Comparison of ENCODE assay signal across 1 cellular context in the genomic region with DNA sequence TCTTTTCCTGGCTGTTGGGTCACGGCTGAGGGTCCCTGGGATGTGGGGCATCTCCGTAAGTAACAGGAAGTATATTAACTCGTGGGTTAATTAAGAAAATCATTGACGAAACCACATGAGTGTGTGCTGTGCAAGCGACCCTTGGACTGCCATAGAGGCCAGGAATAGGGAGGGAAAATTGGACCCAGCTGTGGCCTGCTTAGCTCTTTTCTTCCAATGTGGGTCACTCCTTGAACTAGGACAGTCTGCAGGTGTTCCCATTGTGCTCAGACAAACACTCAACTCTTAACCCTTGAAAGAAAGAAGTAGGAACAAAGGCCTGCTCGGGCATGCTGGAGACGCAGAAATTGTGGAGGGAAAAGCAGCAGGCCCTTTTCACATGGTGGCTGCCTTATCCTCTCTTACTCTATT.
TF ChIP-seq lines count a peak whose summit lies in the region.

No MANE protein-coding gene starts in this region.

TF ChIP-seq in HepG2, 621 proteins besides CTCF, POLR2A, EP300 and RAD21 (continued from another document and continues in another):
- TF ChIP-seq, protein P1, sequence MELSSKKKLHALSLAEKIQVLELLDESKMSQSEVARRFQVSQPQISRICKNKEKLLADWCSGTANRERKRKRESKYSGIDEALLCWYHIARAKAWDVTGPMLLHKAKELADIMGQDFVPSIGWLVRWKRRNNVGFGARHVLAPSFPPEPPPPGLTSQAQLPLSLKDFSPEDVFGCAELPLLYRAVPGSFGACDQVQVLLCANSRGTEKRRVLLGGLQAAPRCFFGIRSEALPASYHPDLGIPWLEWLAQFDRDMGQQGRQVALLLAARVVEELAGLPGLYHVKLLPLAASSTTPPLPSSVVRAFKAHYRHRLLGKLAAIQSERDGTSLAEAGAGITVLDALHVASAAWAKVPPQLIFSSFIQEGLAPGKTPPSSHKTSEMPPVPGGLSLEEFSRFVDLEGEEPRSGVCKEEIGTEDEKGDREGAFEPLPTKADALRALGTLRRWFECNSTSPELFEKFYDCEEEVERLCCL (CRISPR knock-in tag; IDR thresholded peaks at IDR 0.05; ENCODE audit: borderline replicate concordance), result no peak
- no peak for TF ChIP-seq FIP1L1 (IDR thresholded peaks at IDR 0.05; ENCODE audit: borderline replicate concordance, insufficient read depth, low read depth, low read length)
- no peak for TF ChIP-seq TCF7L2 (IDR thresholded peaks at IDR 0.05; ENCODE audit: low read depth, low read length)
- TF ChIP-seq ZNF451 (CRISPR knock-in tag; IDR thresholded peaks at IDR 0.05), result no peak
- TF ChIP-seq, protein P2, sequence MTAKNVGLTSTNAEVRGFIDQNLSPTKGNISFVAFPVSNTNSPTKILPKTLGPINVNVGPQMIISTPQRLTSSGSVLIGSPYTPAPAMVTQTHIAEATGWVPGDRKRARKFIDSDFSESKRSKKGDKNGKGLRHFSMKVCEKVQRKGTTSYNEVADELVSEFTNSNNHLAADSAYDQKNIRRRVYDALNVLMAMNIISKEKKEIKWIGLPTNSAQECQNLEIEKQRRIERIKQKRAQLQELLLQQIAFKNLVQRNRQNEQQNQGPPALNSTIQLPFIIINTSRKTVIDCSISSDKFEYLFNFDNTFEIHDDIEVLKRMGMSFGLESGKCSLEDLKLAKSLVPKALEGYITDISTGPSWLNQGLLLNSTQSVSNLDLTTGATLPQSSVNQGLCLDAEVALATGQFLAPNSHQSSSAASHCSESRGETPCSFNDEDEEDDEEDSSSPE (CRISPR knock-in tag; IDR thresholded peaks at IDR 0.05), result peak; percentile 43; the same call in 1 of the 2 replicates
- no peak for TF ChIP-seq FOXM1 (CRISPR knock-in tag; IDR thresholded peaks at IDR 0.05)
- TF ChIP-seq U2AF2 (IDR thresholded peaks at IDR 0.05; ENCODE audit: low read depth, low read length), result no peak
- TF ChIP-seq ZNF550 (CRISPR knock-in tag; IDR thresholded peaks at IDR 0.05; ENCODE audit: borderline replicate concordance), result no peak
- no peak for TF ChIP-seq GFI1 (CRISPR knock-in tag; IDR thresholded peaks at IDR 0.05; ENCODE audit: borderline replicate concordance)
- TF ChIP-seq, protein P3, sequence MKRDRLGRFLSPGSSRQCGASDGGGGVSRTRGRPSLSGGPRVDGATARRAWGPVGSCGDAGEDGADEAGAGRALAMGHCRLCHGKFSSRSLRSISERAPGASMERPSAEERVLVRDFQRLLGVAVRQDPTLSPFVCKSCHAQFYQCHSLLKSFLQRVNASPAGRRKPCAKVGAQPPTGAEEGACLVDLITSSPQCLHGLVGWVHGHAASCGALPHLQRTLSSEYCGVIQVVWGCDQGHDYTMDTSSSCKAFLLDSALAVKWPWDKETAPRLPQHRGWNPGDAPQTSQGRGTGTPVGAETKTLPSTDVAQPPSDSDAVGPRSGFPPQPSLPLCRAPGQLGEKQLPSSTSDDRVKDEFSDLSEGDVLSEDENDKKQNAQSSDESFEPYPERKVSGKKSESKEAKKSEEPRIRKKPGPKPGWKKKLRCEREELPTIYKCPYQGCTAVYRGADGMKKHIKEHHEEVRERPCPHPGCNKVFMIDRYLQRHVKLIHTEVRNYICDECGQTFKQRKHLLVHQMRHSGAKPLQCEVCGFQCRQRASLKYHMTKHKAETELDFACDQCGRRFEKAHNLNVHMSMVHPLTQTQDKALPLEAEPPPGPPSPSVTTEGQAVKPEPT (CRISPR knock-in tag; IDR thresholded peaks at IDR 0.05; ENCODE audit: low read depth), result no peak
- no peak for TF ChIP-seq ZNF703 (CRISPR knock-in tag; IDR thresholded peaks at IDR 0.05; ENCODE audit: borderline replicate concordance)
- TF ChIP-seq TCF7 (IDR thresholded peaks at IDR 0.05; ENCODE audit: low read depth), result no peak
- TF ChIP-seq, protein P4, sequence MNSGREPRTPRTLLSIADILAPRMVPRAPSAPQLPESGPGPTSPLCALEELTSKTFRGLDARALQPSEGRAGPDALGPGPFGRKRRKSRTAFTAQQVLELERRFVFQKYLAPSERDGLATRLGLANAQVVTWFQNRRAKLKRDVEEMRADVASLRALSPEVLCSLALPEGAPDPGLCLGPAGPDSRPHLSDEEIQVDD (CRISPR knock-in tag; IDR thresholded peaks at IDR 0.05; ENCODE audit: borderline replicate concordance), result no peak
- no peak for TF ChIP-seq ERF (CRISPR knock-in tag; IDR thresholded peaks at IDR 0.05)
- TF ChIP-seq ZNF589 (CRISPR knock-in tag; conservative IDR thresholded peaks at IDR 0.05), result no peak
- TF ChIP-seq SOX6 (IDR thresholded peaks at IDR 0.05), result no peak
- TF ChIP-seq SOX6 (CRISPR knock-in tag; IDR thresholded peaks at IDR 0.05), result peak; percentile 36; the same call in 1 of the 2 replicates
- TF ChIP-seq XRCC5 (optimal IDR thresholded peaks at IDR 0.05; ENCODE audit: low read length), result no peak
- no peak for TF ChIP-seq CCAR2 (optimal IDR thresholded peaks at IDR 0.05; ENCODE audit: low read depth, low read length)
- no peak for TF ChIP-seq ZNF225 (CRISPR knock-in tag; IDR thresholded peaks at IDR 0.05)
- TF ChIP-seq MIER2 (CRISPR knock-in tag; IDR thresholded peaks at IDR 0.05), result no peak
- TF ChIP-seq CHD2 (IDR thresholded peaks at IDR 0.05; ENCODE audit: low read depth, low read length), result no peak
- no peak for TF ChIP-seq ZNF10 (CRISPR knock-in tag; IDR thresholded peaks at IDR 0.05; ENCODE audit: borderline replicate concordance, low read depth)
- TF ChIP-seq, protein P5, sequence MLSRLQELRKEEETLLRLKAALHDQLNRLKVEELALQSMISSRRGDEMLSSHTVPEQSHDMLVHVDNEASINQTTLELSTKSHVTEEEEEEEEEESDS (CRISPR knock-in tag; IDR thresholded peaks at IDR 0.05; ENCODE audit: borderline replicate concordance), result no peak
- TF ChIP-seq RFXANK (CRISPR knock-in tag; IDR thresholded peaks at IDR 0.05), result no peak
- TF ChIP-seq, protein P6, sequence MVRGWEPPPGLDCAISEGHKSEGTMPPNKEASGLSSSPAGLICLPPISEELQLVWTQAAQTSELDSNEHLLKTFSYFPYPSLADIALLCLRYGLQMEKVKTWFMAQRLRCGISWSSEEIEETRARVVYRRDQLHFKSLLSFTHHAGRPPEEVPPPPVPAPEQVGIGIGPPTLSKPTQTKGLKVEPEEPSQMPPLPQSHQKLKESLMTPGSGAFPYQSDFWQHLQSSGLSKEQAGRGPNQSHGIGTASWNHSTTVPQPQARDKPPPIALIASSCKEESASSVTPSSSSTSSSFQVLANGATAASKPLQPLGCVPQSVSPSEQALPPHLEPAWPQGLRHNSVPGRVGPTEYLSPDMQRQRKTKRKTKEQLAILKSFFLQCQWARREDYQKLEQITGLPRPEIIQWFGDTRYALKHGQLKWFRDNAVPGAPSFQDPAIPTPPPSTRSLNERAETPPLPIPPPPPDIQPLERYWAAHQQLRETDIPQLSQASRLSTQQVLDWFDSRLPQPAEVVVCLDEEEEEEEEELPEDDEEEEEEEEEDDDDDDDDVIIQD (CRISPR knock-in tag; IDR thresholded peaks at IDR 0.05; ENCODE audit: low read depth), result no peak
- TF ChIP-seq, protein P7, sequence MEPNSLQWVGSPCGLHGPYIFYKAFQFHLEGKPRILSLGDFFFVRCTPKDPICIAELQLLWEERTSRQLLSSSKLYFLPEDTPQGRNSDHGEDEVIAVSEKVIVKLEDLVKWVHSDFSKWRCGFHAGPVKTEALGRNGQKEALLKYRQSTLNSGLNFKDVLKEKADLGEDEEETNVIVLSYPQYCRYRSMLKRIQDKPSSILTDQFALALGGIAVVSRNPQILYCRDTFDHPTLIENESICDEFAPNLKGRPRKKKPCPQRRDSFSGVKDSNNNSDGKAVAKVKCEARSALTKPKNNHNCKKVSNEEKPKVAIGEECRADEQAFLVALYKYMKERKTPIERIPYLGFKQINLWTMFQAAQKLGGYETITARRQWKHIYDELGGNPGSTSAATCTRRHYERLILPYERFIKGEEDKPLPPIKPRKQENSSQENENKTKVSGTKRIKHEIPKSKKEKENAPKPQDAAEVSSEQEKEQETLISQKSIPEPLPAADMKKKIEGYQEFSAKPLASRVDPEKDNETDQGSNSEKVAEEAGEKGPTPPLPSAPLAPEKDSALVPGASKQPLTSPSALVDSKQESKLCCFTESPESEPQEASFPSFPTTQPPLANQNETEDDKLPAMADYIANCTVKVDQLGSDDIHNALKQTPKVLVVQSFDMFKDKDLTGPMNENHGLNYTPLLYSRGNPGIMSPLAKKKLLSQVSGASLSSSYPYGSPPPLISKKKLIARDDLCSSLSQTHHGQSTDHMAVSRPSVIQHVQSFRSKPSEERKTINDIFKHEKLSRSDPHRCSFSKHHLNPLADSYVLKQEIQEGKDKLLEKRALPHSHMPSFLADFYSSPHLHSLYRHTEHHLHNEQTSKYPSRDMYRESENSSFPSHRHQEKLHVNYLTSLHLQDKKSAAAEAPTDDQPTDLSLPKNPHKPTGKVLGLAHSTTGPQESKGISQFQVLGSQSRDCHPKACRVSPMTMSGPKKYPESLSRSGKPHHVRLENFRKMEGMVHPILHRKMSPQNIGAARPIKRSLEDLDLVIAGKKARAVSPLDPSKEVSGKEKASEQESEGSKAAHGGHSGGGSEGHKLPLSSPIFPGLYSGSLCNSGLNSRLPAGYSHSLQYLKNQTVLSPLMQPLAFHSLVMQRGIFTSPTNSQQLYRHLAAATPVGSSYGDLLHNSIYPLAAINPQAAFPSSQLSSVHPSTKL (CRISPR knock-in tag; IDR thresholded peaks at IDR 0.05), result peak; percentile 35; the same call in 1 of the 2 replicates
- TF ChIP-seq, protein P8, sequence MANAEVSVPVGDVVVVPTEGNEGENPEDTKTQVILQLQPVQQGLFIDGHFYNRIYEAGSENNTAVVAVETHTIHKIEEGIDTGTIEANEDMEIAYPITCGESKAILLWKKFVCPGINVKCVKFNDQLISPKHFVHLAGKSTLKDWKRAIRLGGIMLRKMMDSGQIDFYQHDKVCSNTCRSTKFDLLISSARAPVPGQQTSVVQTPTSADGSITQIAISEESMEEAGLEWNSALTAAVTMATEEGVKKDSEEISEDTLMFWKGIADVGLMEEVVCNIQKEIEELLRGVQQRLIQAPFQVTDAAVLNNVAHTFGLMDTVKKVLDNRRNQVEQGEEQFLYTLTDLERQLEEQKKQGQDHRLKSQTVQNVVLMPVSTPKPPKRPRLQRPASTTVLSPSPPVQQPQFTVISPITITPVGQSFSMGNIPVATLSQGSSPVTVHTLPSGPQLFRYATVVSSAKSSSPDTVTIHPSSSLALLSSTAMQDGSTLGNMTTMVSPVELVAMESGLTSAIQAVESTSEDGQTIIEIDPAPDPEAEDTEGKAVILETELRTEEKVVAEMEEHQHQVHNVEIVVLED (CRISPR knock-in tag; IDR thresholded peaks at IDR 0.05; ENCODE audit: borderline replicate concordance), result no peak
- no peak for TF ChIP-seq SNAPC2 (CRISPR knock-in tag; IDR thresholded peaks at IDR 0.05)
- peak; percentile 45; the same call in 1 of the 2 replicates for TF ChIP-seq ELF3 (CRISPR knock-in tag; IDR thresholded peaks at IDR 0.05)
- TF ChIP-seq HMG20B (CRISPR knock-in tag; conservative IDR thresholded peaks at IDR 0.05), result no peak
- no peak for TF ChIP-seq ZSCAN21 (CRISPR knock-in tag; IDR thresholded peaks at IDR 0.05; ENCODE audit: borderline replicate concordance)
- no peak for TF ChIP-seq AGO2 (optimal IDR thresholded peaks at IDR 0.05; ENCODE audit: low read depth, low read length)
- 0 out of 2 replicates have a peak, but pooled peaks have one; percentile 24 for TF ChIP-seq PHF21A (CRISPR knock-in tag; IDR thresholded peaks at IDR 0.05)
- TF ChIP-seq, protein P9, sequence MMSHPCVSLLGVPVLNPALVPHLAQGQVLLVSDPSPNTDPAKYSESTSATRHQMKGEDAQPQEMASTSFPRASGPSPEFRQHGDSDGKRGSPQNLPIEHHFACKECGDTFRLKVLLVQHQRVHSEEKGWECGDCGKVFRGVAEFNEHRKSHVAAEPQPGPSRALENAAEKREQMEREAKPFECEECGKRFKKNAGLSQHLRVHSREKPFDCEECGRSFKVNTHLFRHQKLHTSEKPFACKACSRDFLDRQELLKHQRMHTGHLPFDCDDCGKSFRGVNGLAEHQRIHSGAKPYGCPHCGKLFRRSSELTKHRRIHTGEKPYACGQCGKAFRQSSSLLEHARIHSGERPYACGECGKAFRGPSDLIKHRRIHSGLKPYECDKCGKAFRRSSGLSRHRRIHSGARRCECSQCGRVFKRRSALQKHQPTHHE (CRISPR knock-in tag; IDR thresholded peaks at IDR 0.05; ENCODE audit: borderline replicate concordance), result no peak
- TF ChIP-seq, protein P10, sequence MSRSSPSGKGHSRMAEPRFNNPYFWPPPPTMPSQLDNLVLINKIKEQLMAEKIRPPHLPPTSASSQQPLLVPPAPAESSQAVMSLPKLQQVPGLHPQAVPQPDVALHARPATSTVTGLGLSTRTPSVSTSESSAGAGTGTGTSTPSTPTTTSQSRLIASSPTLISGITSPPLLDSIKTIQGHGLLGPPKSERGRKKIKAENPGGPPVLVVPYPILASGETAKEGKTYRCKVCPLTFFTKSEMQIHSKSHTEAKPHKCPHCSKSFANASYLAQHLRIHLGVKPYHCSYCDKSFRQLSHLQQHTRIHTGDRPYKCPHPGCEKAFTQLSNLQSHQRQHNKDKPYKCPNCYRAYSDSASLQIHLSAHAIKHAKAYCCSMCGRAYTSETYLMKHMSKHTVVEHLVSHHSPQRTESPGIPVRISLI (CRISPR knock-in tag; IDR thresholded peaks at IDR 0.05; ENCODE audit: borderline replicate concordance), result 0 out of 2 replicates have a peak, but pooled peaks have one; percentile 11
- no peak for TF ChIP-seq FLYWCH1 (CRISPR knock-in tag; IDR thresholded peaks at IDR 0.05)
- peak; percentile 40; the same call in 1 of the 2 replicates for TF ChIP-seq KDM6A (CRISPR knock-in tag; IDR thresholded peaks at IDR 0.05; ENCODE audit: low read depth)
- TF ChIP-seq ZNF891 (CRISPR knock-in tag; IDR thresholded peaks at IDR 0.05), result no peak
- no peak for TF ChIP-seq LCORL (IDR thresholded peaks at IDR 0.05)
- TF ChIP-seq LCORL (CRISPR knock-in tag; IDR thresholded peaks at IDR 0.05), result no peak
- TF ChIP-seq, protein P11, sequence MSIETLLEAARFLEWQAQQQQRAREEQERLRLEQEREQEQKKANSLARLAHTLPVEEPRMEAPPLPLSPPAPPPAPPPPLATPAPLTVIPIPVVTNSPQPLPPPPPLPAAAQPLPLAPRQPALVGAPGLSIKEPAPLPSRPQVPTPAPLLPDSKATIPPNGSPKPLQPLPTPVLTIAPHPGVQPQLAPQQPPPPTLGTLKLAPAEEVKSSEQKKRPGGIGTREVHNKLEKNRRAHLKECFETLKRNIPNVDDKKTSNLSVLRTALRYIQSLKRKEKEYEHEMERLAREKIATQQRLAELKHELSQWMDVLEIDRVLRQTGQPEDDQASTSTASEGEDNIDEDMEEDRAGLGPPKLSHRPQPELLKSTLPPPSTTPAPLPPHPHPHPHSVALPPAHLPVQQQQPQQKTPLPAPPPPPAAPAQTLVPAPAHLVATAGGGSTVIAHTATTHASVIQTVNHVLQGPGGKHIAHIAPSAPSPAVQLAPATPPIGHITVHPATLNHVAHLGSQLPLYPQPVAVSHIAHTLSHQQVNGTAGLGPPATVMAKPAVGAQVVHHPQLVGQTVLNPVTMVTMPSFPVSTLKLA (IDR thresholded peaks at IDR 0.05), result no peak
- no peak for TF ChIP-seq ZNF674 (CRISPR knock-in tag; IDR thresholded peaks at IDR 0.05; ENCODE audit: low read depth)
- TF ChIP-seq ZFP90 (CRISPR knock-in tag; IDR thresholded peaks at IDR 0.05; ENCODE audit: borderline replicate concordance), result no peak
- no peak for TF ChIP-seq ZNF772 (CRISPR knock-in tag; IDR thresholded peaks at IDR 0.05)
- no peak for TF ChIP-seq MTF1 (CRISPR knock-in tag; IDR thresholded peaks at IDR 0.05)
- TF ChIP-seq IRX3 (CRISPR knock-in tag; IDR thresholded peaks at IDR 0.05; ENCODE audit: borderline replicate concordance, low read depth), result no peak
- TF ChIP-seq RBM39 (IDR thresholded peaks at IDR 0.05; ENCODE audit: low read depth, low read length, poor library complexity, severe bottlenecking), result no peak
- no peak for TF ChIP-seq CAMTA2 (CRISPR knock-in tag; IDR thresholded peaks at IDR 0.05; ENCODE audit: borderline replicate concordance)
